1 cellular context compared by ENCODE assay signal in genomic region chr6:26193467-26194328, GRCh38.
A peak's percentile ranks its signal among the peaks of the same experiment; 100 is the strongest.
TF ChIP-seq lines count a peak whose summit lies in the region.

No MANE protein-coding gene starts in this region.

TF ChIP-seq in K562, 482 proteins besides CTCF, POLR2A, EP300 and RAD21 (continued from another document and continues in another):
- TF ChIP-seq TSHZ1 (CRISPR knock-in tag; IDR thresholded peaks at IDR 0.05), result no peak
- TF ChIP-seq, protein P1, sequence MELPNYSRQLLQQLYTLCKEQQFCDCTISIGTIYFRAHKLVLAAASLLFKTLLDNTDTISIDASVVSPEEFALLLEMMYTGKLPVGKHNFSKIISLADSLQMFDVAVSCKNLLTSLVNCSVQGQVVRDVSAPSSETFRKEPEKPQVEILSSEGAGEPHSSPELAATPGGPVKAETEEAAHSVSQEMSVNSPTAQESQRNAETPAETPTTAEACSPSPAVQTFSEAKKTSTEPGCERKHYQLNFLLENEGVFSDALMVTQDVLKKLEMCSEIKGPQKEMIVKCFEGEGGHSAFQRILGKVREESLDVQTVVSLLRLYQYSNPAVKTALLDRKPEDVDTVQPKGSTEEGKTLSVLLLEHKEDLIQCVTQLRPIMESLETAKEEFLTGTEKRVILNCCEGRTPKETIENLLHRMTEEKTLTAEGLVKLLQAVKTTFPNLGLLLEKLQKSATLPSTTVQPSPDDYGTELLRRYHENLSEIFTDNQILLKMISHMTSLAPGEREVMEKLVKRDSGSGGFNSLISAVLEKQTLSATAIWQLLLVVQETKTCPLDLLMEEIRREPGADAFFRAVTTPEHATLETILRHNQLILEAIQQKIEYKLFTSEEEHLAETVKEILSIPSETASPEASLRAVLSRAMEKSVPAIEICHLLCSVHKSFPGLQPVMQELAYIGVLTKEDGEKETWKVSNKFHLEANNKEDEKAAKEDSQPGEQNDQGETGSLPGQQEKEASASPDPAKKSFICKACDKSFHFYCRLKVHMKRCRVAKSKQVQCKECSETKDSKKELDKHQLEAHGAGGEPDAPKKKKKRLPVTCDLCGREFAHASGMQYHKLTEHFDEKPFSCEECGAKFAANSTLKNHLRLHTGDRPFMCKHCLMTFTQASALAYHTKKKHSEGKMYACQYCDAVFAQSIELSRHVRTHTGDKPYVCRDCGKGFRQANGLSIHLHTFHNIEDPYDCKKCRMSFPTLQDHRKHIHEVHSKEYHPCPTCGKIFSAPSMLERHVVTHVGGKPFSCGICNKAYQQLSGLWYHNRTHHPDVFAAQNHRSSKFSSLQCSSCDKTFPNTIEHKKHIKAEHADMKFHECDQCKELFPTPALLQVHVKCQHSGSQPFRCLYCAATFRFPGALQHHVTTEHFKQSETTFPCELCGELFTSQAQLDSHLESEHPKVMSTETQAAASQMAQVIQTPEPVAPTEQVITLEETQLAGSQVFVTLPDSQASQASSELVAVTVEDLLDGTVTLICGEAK (IDR thresholded peaks at IDR 0.05), result no peak
- TF ChIP-seq, protein P1 (CRISPR knock-in tag; IDR thresholded peaks at IDR 0.05), result no peak
- TF ChIP-seq POLR2AphosphoS2 (IDR thresholded peaks at IDR 0.05; ENCODE audit: low read length), result no peak; the same call in 1 of the 2 replicates
- peak; percentile 28; the same call in 1 of the 2 replicates for TF ChIP-seq CTBP1 (IDR thresholded peaks at IDR 0.05; ENCODE audit: borderline replicate concordance)
- TF ChIP-seq ZNF41 (CRISPR knock-in tag; conservative IDR thresholded peaks at IDR 0.05), result no peak
- TF ChIP-seq, protein P2, sequence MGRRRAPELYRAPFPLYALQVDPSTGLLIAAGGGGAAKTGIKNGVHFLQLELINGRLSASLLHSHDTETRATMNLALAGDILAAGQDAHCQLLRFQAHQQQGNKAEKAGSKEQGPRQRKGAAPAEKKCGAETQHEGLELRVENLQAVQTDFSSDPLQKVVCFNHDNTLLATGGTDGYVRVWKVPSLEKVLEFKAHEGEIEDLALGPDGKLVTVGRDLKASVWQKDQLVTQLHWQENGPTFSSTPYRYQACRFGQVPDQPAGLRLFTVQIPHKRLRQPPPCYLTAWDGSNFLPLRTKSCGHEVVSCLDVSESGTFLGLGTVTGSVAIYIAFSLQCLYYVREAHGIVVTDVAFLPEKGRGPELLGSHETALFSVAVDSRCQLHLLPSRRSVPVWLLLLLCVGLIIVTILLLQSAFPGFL (CRISPR knock-in tag; IDR thresholded peaks at IDR 0.05), result 0 out of 2 replicates have a peak, but pooled peaks have one; percentile 66
- no peak for TF ChIP-seq WHSC1 (IDR thresholded peaks at IDR 0.05; ENCODE audit: low read length)
- TF ChIP-seq HNRNPUL1 (IDR thresholded peaks at IDR 0.05; ENCODE audit: low read length), result no peak
- no peak for TF ChIP-seq KDM4B (IDR thresholded peaks at IDR 0.05; ENCODE audit: borderline replicate concordance in 2 of 2, low read depth in 1 of 2)
- TF ChIP-seq FOXJ2 (tag; IDR thresholded peaks at IDR 0.05), result peak; percentile 62; the same call in 1 of the 2 replicates
- no peak for TF ChIP-seq BRCA1 (IDR thresholded peaks at IDR 0.05)
- TF ChIP-seq BRCA1 (CRISPR knock-in tag; IDR thresholded peaks at IDR 0.05), result no peak
- TF ChIP-seq RFX7 (CRISPR knock-in tag; IDR thresholded peaks at IDR 0.05), result peak; percentile 54; the same call in 1 of the 2 replicates
- TF ChIP-seq, protein P3, sequence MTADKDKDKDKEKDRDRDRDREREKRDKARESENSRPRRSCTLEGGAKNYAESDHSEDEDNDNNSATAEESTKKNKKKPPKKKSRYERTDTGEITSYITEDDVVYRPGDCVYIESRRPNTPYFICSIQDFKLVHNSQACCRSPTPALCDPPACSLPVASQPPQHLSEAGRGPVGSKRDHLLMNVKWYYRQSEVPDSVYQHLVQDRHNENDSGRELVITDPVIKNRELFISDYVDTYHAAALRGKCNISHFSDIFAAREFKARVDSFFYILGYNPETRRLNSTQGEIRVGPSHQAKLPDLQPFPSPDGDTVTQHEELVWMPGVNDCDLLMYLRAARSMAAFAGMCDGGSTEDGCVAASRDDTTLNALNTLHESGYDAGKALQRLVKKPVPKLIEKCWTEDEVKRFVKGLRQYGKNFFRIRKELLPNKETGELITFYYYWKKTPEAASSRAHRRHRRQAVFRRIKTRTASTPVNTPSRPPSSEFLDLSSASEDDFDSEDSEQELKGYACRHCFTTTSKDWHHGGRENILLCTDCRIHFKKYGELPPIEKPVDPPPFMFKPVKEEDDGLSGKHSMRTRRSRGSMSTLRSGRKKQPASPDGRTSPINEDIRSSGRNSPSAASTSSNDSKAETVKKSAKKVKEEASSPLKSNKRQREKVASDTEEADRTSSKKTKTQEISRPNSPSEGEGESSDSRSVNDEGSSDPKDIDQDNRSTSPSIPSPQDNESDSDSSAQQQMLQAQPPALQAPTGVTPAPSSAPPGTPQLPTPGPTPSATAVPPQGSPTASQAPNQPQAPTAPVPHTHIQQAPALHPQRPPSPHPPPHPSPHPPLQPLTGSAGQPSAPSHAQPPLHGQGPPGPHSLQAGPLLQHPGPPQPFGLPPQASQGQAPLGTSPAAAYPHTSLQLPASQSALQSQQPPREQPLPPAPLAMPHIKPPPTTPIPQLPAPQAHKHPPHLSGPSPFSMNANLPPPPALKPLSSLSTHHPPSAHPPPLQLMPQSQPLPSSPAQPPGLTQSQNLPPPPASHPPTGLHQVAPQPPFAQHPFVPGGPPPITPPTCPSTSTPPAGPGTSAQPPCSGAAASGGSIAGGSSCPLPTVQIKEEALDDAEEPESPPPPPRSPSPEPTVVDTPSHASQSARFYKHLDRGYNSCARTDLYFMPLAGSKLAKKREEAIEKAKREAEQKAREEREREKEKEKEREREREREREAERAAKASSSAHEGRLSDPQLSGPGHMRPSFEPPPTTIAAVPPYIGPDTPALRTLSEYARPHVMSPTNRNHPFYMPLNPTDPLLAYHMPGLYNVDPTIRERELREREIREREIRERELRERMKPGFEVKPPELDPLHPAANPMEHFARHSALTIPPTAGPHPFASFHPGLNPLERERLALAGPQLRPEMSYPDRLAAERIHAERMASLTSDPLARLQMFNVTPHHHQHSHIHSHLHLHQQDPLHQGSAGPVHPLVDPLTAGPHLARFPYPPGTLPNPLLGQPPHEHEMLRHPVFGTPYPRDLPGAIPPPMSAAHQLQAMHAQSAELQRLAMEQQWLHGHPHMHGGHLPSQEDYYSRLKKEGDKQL (CRISPR knock-in tag; IDR thresholded peaks at IDR 0.05; ENCODE audit: borderline replicate concordance), result no peak
- TF ChIP-seq THRB (CRISPR knock-in tag; conservative IDR thresholded peaks at IDR 0.05), result no peak; the same call in 1 of the 2 replicates
- no peak for TF ChIP-seq ZNF695 (CRISPR knock-in tag; IDR thresholded peaks at IDR 0.05)
- TF ChIP-seq GATAD2B (IDR thresholded peaks at IDR 0.05; ENCODE audit: borderline replicate concordance), result no peak
- no peak for TF ChIP-seq MAFG (tag; conservative IDR thresholded peaks at IDR 0.05)
- no peak for TF ChIP-seq VEZF1 (CRISPR knock-in tag; IDR thresholded peaks at IDR 0.05)
- no peak for TF ChIP-seq NCOA4 (IDR thresholded peaks at IDR 0.05; ENCODE audit: partially characterized antibody)
- TF ChIP-seq ZBTB34 (CRISPR knock-in tag; IDR thresholded peaks at IDR 0.05), result no peak
- no peak for TF ChIP-seq PPARD (CRISPR knock-in tag; IDR thresholded peaks at IDR 0.05)
- no peak for TF ChIP-seq ZNF707 (CRISPR knock-in tag; conservative IDR thresholded peaks at IDR 0.05)
- no peak for TF ChIP-seq GTF2A2 (tag; IDR thresholded peaks at IDR 0.05)
- TF ChIP-seq, protein P4, sequence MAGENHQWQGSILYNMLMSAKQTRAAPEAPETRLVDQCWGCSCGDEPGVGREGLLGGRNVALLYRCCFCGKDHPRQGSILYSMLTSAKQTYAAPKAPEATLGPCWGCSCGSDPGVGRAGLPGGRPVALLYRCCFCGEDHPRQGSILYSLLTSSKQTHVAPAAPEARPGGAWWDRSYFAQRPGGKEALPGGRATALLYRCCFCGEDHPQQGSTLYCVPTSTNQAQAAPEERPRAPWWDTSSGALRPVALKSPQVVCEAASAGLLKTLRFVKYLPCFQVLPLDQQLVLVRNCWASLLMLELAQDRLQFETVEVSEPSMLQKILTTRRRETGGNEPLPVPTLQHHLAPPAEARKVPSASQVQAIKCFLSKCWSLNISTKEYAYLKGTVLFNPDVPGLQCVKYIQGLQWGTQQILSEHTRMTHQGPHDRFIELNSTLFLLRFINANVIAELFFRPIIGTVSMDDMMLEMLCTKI (IDR thresholded peaks at IDR 0.05; ENCODE audit: partially characterized antibody), result no peak
- TF ChIP-seq ZNF134 (CRISPR knock-in tag; conservative IDR thresholded peaks at IDR 0.05), result no peak
- no peak; a peak in 1 of 4 replicates for TF ChIP-seq MAZ (CRISPR knock-in tag; conservative IDR thresholded peaks at IDR 0.05 in 1 of 2, IDR thresholded peaks at IDR 0.05 in 1 of 2)
- TF ChIP-seq ZSCAN29 (IDR thresholded peaks at IDR 0.05), result no peak
- TF ChIP-seq CCNT2 (IDR thresholded peaks at IDR 0.05; ENCODE audit: borderline replicate concordance, extremely low read depth, insufficient read length, low read depth, low read length), result peak; percentile 55
- no peak for TF ChIP-seq TEAD2 (tag; IDR thresholded peaks at IDR 0.05)
- no peak for TF ChIP-seq BCL6 (CRISPR knock-in tag; IDR thresholded peaks at IDR 0.05)
- no peak for TF ChIP-seq ZNF699 (CRISPR knock-in tag; IDR thresholded peaks at IDR 0.05; ENCODE audit: insufficient replicate concordance)
- TF ChIP-seq CHCHD3 (CRISPR knock-in tag; IDR thresholded peaks at IDR 0.05), result peak; percentile 93
